5 cellular contexts compared by ENCODE assay signal in genomic region chr10:36524126-36524525, GRCh38.
DNase-seq lines count a peak whose midpoint lies in the region; ATAC-seq and TF ChIP-seq lines count a peak whose summit lies in the region.
"Not testable (repeated sequence)": the region's sequence is repeated elsewhere in the genome, so short reads cannot be mapped to it uniquely, and the experiment has no call there.

No MANE protein-coding gene starts in this region.

- H2AFZ ChIP-seq in mesenchymal stem cell (ENCODE audit: low read depth, low read length): not testable (repeated sequence)

- not testable (repeated sequence) for H2BK12ac ChIP-seq in mesenchymal stem cell (ENCODE audit: low read length in 2 of 2)

- H3K27me3 ChIP-seq in body of pancreas; mesenchymal stem cell (ENCODE audit: control insufficient read depth in 1 of 2, insufficient read depth in 1 of 2, low read length in 2 of 2): not testable (repeated sequence)

- not testable (repeated sequence) for H3K14ac ChIP-seq in mesenchymal stem cell (ENCODE audit: low read length in 2 of 2)

- DNase-seq in ELF-1 (ENCODE audit: low read depth, low spot score) (peak; percentile 3), RPMI7951 (ENCODE audit: low read depth) (peak; percentile 37), posterior vena cava (ENCODE audit: low spot score) (peak; percentile 30)
- DNase-seq in body of pancreas, mesenchymal stem cell: not testable (repeated sequence)

- H3K9me3 ChIP-seq in body of pancreas; mesenchymal stem cell (ENCODE audit: control insufficient read depth, low read length): not testable (repeated sequence)

- peak overlapping the region; percentile 52 for H2BK15ac ChIP-seq in mesenchymal stem cell (ENCODE audit: low read depth, poor library complexity, severe bottlenecking)

- intact Hi-C loops in body of pancreas (cut with DNase I); posterior vena cava (cut with DNase I): not testable (repeated sequence)

- H2BK5ac ChIP-seq in mesenchymal stem cell (ENCODE audit: low read depth, low read length, poor library complexity, severe bottlenecking): not testable (repeated sequence)

- not testable (repeated sequence) for H3K4me1 ChIP-seq in body of pancreas; mesenchymal stem cell (ENCODE audit: control insufficient read depth, insufficient read depth, low read depth, low read length)

- H4K91ac ChIP-seq in mesenchymal stem cell (ENCODE audit: low read length): not testable (repeated sequence)

- peak; percentile 33 for ATAC-seq in body of pancreas

- H3K4me3 ChIP-seq in body of pancreas; mesenchymal stem cell (ENCODE audit: insufficient read depth in 1 of 2, low read depth in 1 of 2, low read length in 2 of 2): not testable (repeated sequence)

- not testable (repeated sequence) for H2AK5ac ChIP-seq in mesenchymal stem cell (ENCODE audit: low read length, severe bottlenecking)

- not testable (repeated sequence) for H3K4ac ChIP-seq in mesenchymal stem cell (ENCODE audit: low read depth in 1 of 2, low read length in 2 of 2)

- 85 to 86% methylated on average over 21 of the region's 21 CpGs for WGBS in body of pancreas, 2 donors
- 95% methylated on average over 17 of the region's 21 CpGs for WGBS in mesenchymal stem cell

- not testable (repeated sequence) for H3K79me1 ChIP-seq in mesenchymal stem cell (replicated peaks; ENCODE audit: low read length, poor library complexity, severe bottlenecking)

- not testable (repeated sequence) for H3K23ac ChIP-seq in mesenchymal stem cell (ENCODE audit: low read length in 2 of 2)

- H3K27ac ChIP-seq in body of pancreas; mesenchymal stem cell (ENCODE audit: low read length, poor library complexity, severe bottlenecking): not testable (repeated sequence)

- TF ChIP-seq POLR2A in body of pancreas (IDR thresholded peaks at IDR 0.05): not testable (repeated sequence)

- not testable (repeated sequence) for H3K9ac ChIP-seq in mesenchymal stem cell (ENCODE audit: low read length)

- TF ChIP-seq CTCF in body of pancreas (IDR thresholded peaks at IDR 0.05): not testable (repeated sequence)

- not testable (repeated sequence) for H3K36me3 ChIP-seq in body of pancreas (replicated peaks in 1 of 2; ENCODE audit: insufficient read depth in 1 of 2, low read depth in 2 of 2); mesenchymal stem cell (ENCODE audit: control insufficient read depth in 1 of 2, insufficient read depth in 2 of 2, low read depth in 1 of 2, low read length in 2 of 2)

- not testable (repeated sequence) for H2BK120ac ChIP-seq in mesenchymal stem cell (ENCODE audit: low read depth, low read length)

- not testable (repeated sequence) for H3K18ac ChIP-seq in mesenchymal stem cell (ENCODE audit: low read depth in 1 of 2, low read length in 2 of 2)

- H4K8ac ChIP-seq in mesenchymal stem cell (ENCODE audit: low read length): not testable (repeated sequence)

- H3K4me2 ChIP-seq in mesenchymal stem cell (ENCODE audit: low read length, poor library complexity, severe bottlenecking): not testable (repeated sequence)
